In the genomic region with DNA sequence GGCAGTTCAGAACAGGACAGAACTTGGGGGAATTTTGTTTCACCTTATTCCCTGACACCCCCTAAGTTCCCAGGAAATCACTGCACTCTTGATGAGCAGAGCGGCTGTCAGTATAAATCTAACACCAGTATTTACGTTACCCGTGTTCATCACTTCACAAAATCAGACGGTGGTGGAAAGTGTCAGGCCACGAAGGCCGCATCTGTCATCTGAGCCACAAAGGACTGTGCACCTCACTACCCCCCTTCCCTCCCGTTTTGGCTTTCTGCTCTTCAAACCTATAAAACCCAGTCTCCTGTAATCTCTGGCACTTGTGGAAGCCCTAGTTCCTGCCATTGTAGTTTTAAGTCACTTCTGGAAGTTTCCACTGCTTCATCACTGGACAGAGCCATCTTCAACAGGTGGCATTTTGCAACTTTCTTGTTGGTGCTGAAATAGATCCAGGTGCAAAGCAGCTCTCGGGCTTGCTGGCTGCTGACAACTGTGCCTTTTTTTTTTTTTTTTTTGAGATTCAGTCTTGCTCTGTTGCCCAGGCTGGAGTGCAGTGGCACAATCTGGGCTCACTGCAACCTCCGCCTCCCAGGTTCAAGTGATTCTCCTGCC, we compare ENCODE assay signal across 15 cellular contexts. TPM values are rescaled to one million over a fixed set of nuclear protein-coding genes. Genes with fewer than 3 reads are reported as not detected.
DNase-seq lines count a peak whose midpoint lies in the region; ATAC-seq and TF ChIP-seq lines count a peak whose summit lies in the region.
"Had no signal": no experiment of that assay in that cellular context is flagged by ENCODE, and none has a peak within 500 bp of the region (broad histone marks: within the 10 kb centered on the region; RNA-seq: fewer than 3 reads in every experiment).

No MANE protein-coding gene starts in this region.

- WGBS in endodermal cell (ENCODE audit: insufficient coverage in 1 of 2, insufficient read length in 1 of 2), 2 experiments = 93 to 96% methylated on average over 9 of the region's 9 CpGs

- H3K4me3 Mint-ChIP-seq in natural killer cell = no peak overlapping the region
- no peak overlapping the region for H3K4me3 Mint-ChIP-seq in natural killer cell treated with Interleukin-12 subunit alpha and Interleukin-12 subunit beta and Interleukin-15 and Interleukin-18, amount 100 ng/mL, for 72 hours
- no peak overlapping the region for H3K4me3 Mint-ChIP-seq in endodermal cell
- H3K4me3 Mint-ChIP-seq: CD8-positive, alpha-beta memory T cell; H9 had no signal

- peak; percentile 30 to 73 (median 59) for ATAC-seq in natural killer cell
- no peak for ATAC-seq in natural killer cell treated with Interleukin-12 subunit alpha and Interleukin-12 subunit beta and Interleukin-15 and Interleukin-18, amount 100 ng/mL, for 72 hours
- ATAC-seq in GM18511 (IDR thresholded peaks at IDR 0.05; ENCODE audit: unreplicated experiment) = no peak

- H3K9me3 ChIP-seq in OCI-LY7 (ENCODE audit: low read length) = no peaks in the 10 kb centered on the region
- no peaks in the 10 kb centered on the region for H3K9me3 ChIP-seq in endodermal cell (ENCODE audit: control insufficient read depth, low read length)
- H3K9me3 ChIP-seq: A549, BLaER1, Caco-2 had no signal

- H3K9me3 Mint-ChIP-seq in natural killer cell (no peaks in the 10 kb centered on the region), endodermal cell (no peaks in the 10 kb centered on the region)
- H3K9me3 Mint-ChIP-seq in natural killer cell treated with Interleukin-12 subunit alpha and Interleukin-12 subunit beta and Interleukin-15 and Interleukin-18, amount 100 ng/mL, for 72 hours = no peaks in the 10 kb centered on the region
- H3K9me3 Mint-ChIP-seq: CD8-positive, alpha-beta memory T cell; H9 had no signal

- H3K79me2 ChIP-seq in OCI-LY7 (ENCODE audit: insufficient read depth, low read depth, low read length) = no peaks in the 10 kb centered on the region

- H3K4me1 ChIP-seq in OCI-LY7 (ENCODE audit: insufficient read depth, low read length, poor library complexity, severe bottlenecking) (peaks cover 57% of the 10 kb centered on the region), endodermal cell (ENCODE audit: control insufficient read depth, insufficient read depth, low read length) (no peaks in the 10 kb centered on the region)
- H3K4me1 ChIP-seq: BLaER1, Caco-2 had no signal

- H3K4me1 Mint-ChIP-seq in natural killer cell (peaks cover 0 to 5% of the 10 kb centered on the region in 2 donors), endodermal cell (no peaks in the 10 kb centered on the region)
- no peaks in the 10 kb centered on the region for H3K4me1 Mint-ChIP-seq in natural killer cell treated with Interleukin-12 subunit alpha and Interleukin-12 subunit beta and Interleukin-15 and Interleukin-18, amount 100 ng/mL, for 72 hours (ENCODE audit: low read depth in 2 of 2)
- H3K4me1 Mint-ChIP-seq: H9 had no signal

- peak overlapping the region; percentile 24 for H3K4me3 ChIP-seq in OCI-LY7 (ENCODE audit: low read depth, low read length, poor library complexity, severe bottlenecking)
- no peak overlapping the region for H3K4me3 ChIP-seq in endodermal cell (ENCODE audit: low read length)
- H3K4me3 ChIP-seq: A549, BLaER1 had no signal

- H3K9me2 ChIP-seq in OCI-LY7 (ENCODE audit: insufficient read depth, low read length) = no peaks in the 10 kb centered on the region

- TF ChIP-seq CTCF in natural killer cell (IDR thresholded peaks at IDR 0.05) (no peak), OCI-LY7 (conservative IDR thresholded peaks at IDR 0.05; ENCODE audit: low read length) (no peak), endodermal cell (conservative IDR thresholded peaks at IDR 0.05) (no peak)

- H3K36me3 ChIP-seq in OCI-LY7 (ENCODE audit: insufficient read depth, low read length) = peaks cover 47% of the 10 kb centered on the region
- peaks cover 41% of the 10 kb centered on the region for H3K36me3 ChIP-seq in endodermal cell (ENCODE audit: control insufficient read depth, insufficient read depth, low read length)

- intact Hi-C loops in natural killer cell (cut with micrococcal nuclease) = no loop called here
- intact Hi-C loops in OCI-LY7 (cut with micrococcal nuclease; ENCODE audit: unreplicated experiment) = loop anchor here (5.0 kb wide), 3 partner anchors 63 to 123 kb away; a partner anchor contains a TSS

- peak overlapping the region; percentile 52 for H3K4me2 ChIP-seq in OCI-LY7 (ENCODE audit: low read length)
- H3K4me2 ChIP-seq: A549, BLaER1 had no signal

- POLR2A ChIA-PET in OCI-LY7 (lab: Charles Lee) = interaction anchor here (1.7 to 2.3 kb wide), 3 partner anchors 8 to 12 kb away, joined by 7 to 16 read pairs (median 9); a partner anchor contains a TSS

- no peak overlapping the region for H3K9ac ChIP-seq in endodermal cell (ENCODE audit: extremely low read depth, low read length, poor library complexity, severe bottlenecking)
- H3K9ac ChIP-seq: BLaER1 had no signal

- no peak overlapping the region for H2AFZ ChIP-seq in OCI-LY7 (ENCODE audit: low read length)

- H3K36me3 Mint-ChIP-seq in natural killer cell (peaks cover 11% of the 10 kb centered on the region), endodermal cell (ENCODE audit: low read depth) (peaks cover 30% of the 10 kb centered on the region)
- peaks cover 23% of the 10 kb centered on the region for H3K36me3 Mint-ChIP-seq in natural killer cell treated with Interleukin-12 subunit alpha and Interleukin-12 subunit beta and Interleukin-15 and Interleukin-18, amount 100 ng/mL, for 72 hours

- no TSS peak for BruUV-seq in OCI-LY7 (replicated peaks; lab: Mats Ljungman, UMichigan)

- H3K27ac Mint-ChIP-seq in natural killer cell (no peak overlapping the region), endodermal cell (peak overlapping the region; percentile 26)
- no peak overlapping the region for H3K27ac Mint-ChIP-seq in natural killer cell treated with Interleukin-12 subunit alpha and Interleukin-12 subunit beta and Interleukin-15 and Interleukin-18, amount 100 ng/mL, for 72 hours
- H3K27ac Mint-ChIP-seq: H9 had no signal

- DNase-seq in natural killer cell (no peak), OCI-LY7 (ENCODE audit: low spot score) (peak; percentile 90), endodermal cell (no peak)
- DNase-seq in natural killer cell treated with Interleukin-12 subunit alpha and Interleukin-12 subunit beta and Interleukin-15 and Interleukin-18, amount 100 ng/mL, for 72 hours (ENCODE audit: low spot score) = no peak
- DNase-seq in central memory CD4-positive, alpha-beta T cell = no peak
- DNase-seq in stimulated activated CD4-positive, alpha-beta T cell treated with anti-CD3 and anti-CD28 coated beads, Interleukin-2, amount 100 ng/mL, for 24 hours = no peak
- DNase-seq: Caco-2; CD8-positive, alpha-beta memory T cell; DND-41; GDM1; GOT3; H9 had no signal

- H3K27me3 Mint-ChIP-seq in natural killer cell (ENCODE audit: low read depth in 2 of 2) (no peaks in the 10 kb centered on the region), endodermal cell (ENCODE audit: insufficient read depth) (no peaks in the 10 kb centered on the region)
- H3K27me3 Mint-ChIP-seq in natural killer cell treated with Interleukin-12 subunit alpha and Interleukin-12 subunit beta and Interleukin-15 and Interleukin-18, amount 100 ng/mL, for 72 hours = no peaks in the 10 kb centered on the region
- H3K27me3 Mint-ChIP-seq: CD8-positive, alpha-beta memory T cell had no signal

- no peaks in the 10 kb centered on the region for H4K20me1 ChIP-seq in OCI-LY7 (ENCODE audit: insufficient read depth, low read length)
- H4K20me1 ChIP-seq: BLaER1 had no signal

- no peaks in the 10 kb centered on the region for H3K27me3 ChIP-seq in endodermal cell (ENCODE audit: control insufficient read depth, insufficient read depth, low read length, poor library complexity, severe bottlenecking)
- H3K27me3 ChIP-seq: BLaER1 had no signal

- peak overlapping the region; percentile 90 for H3K27ac ChIP-seq in OCI-LY7 (ENCODE audit: low read depth, low read length, poor library complexity, severe bottlenecking)
- no peak overlapping the region for H3K27ac ChIP-seq in endodermal cell (ENCODE audit: low read depth, low read length)
- H3K27ac ChIP-seq: A549, BLaER1 had no signal

- CTCF ChIA-PET in OCI-LY7 (lab: Charles Lee; ENCODE audit: unreplicated experiment) = no interaction called here

RNA-seq across cellular contexts. Expression of a gene that starts 9.5 kb away (rescaled TPM):
- total RNA-seq in natural killer cell (100 to 1,000 TPM in 2 of 3 donors, 10 to 100 TPM in 1; 99.1 to 122 (median 106) TPM), OCI-LY7 (2022) (20.4 and 24.8 TPM in 2 replicates), endodermal cell (10 to 100 TPM; 14.9 to 17.1 TPM)
- total RNA-seq in natural killer cell treated with Interleukin-12 subunit alpha and Interleukin-12 subunit beta and Interleukin-15 and Interleukin-18, amount 100 ng/mL, for 72 hours = 10 to 100 TPM; 34.7 to 41.2 TPM
- total RNA-seq in OCI-LY7 (2014; rRNA removed; shearing (Covaris generic)) = 20.2 and 22.9 TPM in 2 replicates
- polyA plus RNA-seq in endodermal cell (2013, experiment 1 of 2) = 24.1 TPM
- polyA plus RNA-seq in endodermal cell (2013, experiment 2 of 2) = 25.0 TPM

Comparison
In these comparisons a context has a peak if more than half of its experiments do, and no peak if none do; other contexts are left out.
1. ATAC-seq: peak in natural killer cell (3 of 3); none in natural killer cell treated with Interleukin-12 subunit alpha and Interleukin-12 subunit beta and Interleukin-15 and Interleukin-18, amount 100 ng/mL, for 72 hours (0 of 2) and GM18511 (single experiment).